26 cellular contexts compared by ENCODE assay signal in genomic region chr1:232493869-232494268, GRCh38.
"Had no signal": no experiment of that assay in that cellular context is flagged by ENCODE, and none has a peak within 500 bp of the region (broad histone marks: within the 10 kb centered on the region; RNA-seq: fewer than 3 reads in every experiment).

No MANE protein-coding gene starts in this region.

- H3K27me3 Mint-ChIP-seq: activated T-cell treated with anti-CD3 and anti-CD28 coated beads, Interleukin-2, amount 50 U/mL, for 24 hours; central memory CD8-positive, alpha-beta T cell; IgD-negative memory B cell had no signal

- H3K4me1 ChIP-seq: ascending aorta had no signal

- H3K9me3 ChIP-seq: ascending aorta had no signal

- H3K36me3 Mint-ChIP-seq: activated naive CD8-positive, alpha-beta T cell treated with anti-CD3 and anti-CD28 coated beads, Interleukin-2, amount 10 ng/mL, durations not matched to agents 7 days and 5 days; IgD-negative memory B cell had no signal

- H2AFZ ChIP-seq: PC-9 had no signal

- H3K27ac ChIP-seq: ascending aorta, cardiac muscle cell, PC-9 had no signal

- ATAC-seq: activated CD8-positive, alpha-beta T cell treated with anti-CD3 and anti-CD28 coated beads, Interleukin-2, amount 10 ng/mL, durations not matched to agents 7 days and 5 days had no signal

- H3K4me1 Mint-ChIP-seq: activated CD4-positive, alpha-beta T cell treated with anti-CD3 and anti-CD28 coated beads, Interleukin-2, amount 10 ng/mL, durations not matched to agents 24 days and 14 days; activated naive CD4-positive, alpha-beta T cell treated with anti-CD3 and anti-CD28 coated beads, Interleukin-2, amount 50 U/mL, for 24 hours; activated naive CD8-positive, alpha-beta T cell treated with anti-CD3 and anti-CD28 coated beads, Interleukin-2, amount 10 ng/mL, durations not matched to agents 7 days and 5 days; central memory CD8-positive, alpha-beta T cell; IgD-negative memory B cell had no signal

- H3K27me3 ChIP-seq: ascending aorta, cardiac muscle cell had no signal

- H3K4me3 ChIP-seq: ascending aorta, cardiac muscle cell, PC-9 had no signal

- H3K4me3 Mint-ChIP-seq: activated CD4-positive, alpha-beta T cell treated with anti-CD3 and anti-CD28 coated beads, Interleukin-2, amount 10 ng/mL, durations not matched to agents 24 days and 14 days; activated CD8-positive, alpha-beta T cell treated with anti-CD3 and anti-CD28 coated beads, Interleukin-2, amount 10 ng/mL, durations not matched to agents 7 days and 5 days; activated naive CD4-positive, alpha-beta T cell treated with anti-CD3 and anti-CD28 coated beads, Interleukin-2, amount 50 U/mL, for 24 hours; activated naive CD8-positive, alpha-beta T cell treated with anti-CD3 and anti-CD28 coated beads, Interleukin-2, amount 10 ng/mL, durations not matched to agents 7 days and 5 days; activated T-cell treated with anti-CD3 and anti-CD28 coated beads, Interleukin-2, amount 50 U/mL, for 24 hours; central memory CD8-positive, alpha-beta T cell; IgD-negative memory B cell had no signal

- H3K27ac Mint-ChIP-seq: activated CD4-positive, alpha-beta T cell treated with anti-CD3 and anti-CD28 coated beads, Interleukin-2, amount 10 ng/mL, durations not matched to agents 24 days and 14 days; activated CD8-positive, alpha-beta T cell treated with anti-CD3 and anti-CD28 coated beads, Interleukin-2, amount 10 ng/mL, durations not matched to agents 7 days and 5 days; activated naive CD4-positive, alpha-beta T cell treated with anti-CD3 and anti-CD28 coated beads, Interleukin-2, amount 50 U/mL, for 24 hours; activated naive CD8-positive, alpha-beta T cell treated with anti-CD3 and anti-CD28 coated beads, Interleukin-2, amount 10 ng/mL, durations not matched to agents 7 days and 5 days; activated T-cell treated with anti-CD3 and anti-CD28 coated beads, Interleukin-2, amount 50 U/mL, for 24 hours; activated T-helper 2 cell treated with anti-CD3 and anti-CD28 coated beads, Interferon-gamma antibody, Interleukin-2, Interleukin-4, amounts not matched to agents 10 μg/mL and 5 μg/mL and 100 μg/mL, durations not matched to agents 14 hours and 24 hours and 36 hours; IgD-negative memory B cell had no signal

- DNase-seq: activated CD4-positive, alpha-beta T cell treated with anti-CD3 and anti-CD28 coated beads, Interleukin-2, amount 10 ng/mL, durations not matched to agents 24 days and 14 days; activated CD4-positive, alpha-beta T cell treated with anti-CD3 and anti-CD28 coated beads, Interleukin-2, amount 50 U/mL, for 48 hours; activated CD8-positive, alpha-beta T cell treated with anti-CD3 and anti-CD28 coated beads, Interleukin-2, amount 10 ng/mL, durations not matched to agents 7 days and 5 days; activated gamma-delta T cell; activated naive CD4-positive, alpha-beta T cell treated with Interleukin-2 at 50 U/mL for 16 hours; activated naive CD8-positive, alpha-beta T cell treated with anti-CD3 and anti-CD28 coated beads, Interleukin-2, amount 10 ng/mL, durations not matched to agents 7 days and 5 days; activated T-cell treated with anti-CD3 and anti-CD28 coated beads, Interleukin-2, amount 50 U/mL, for 24 hours; amygdala; Karpas-422; KBM-7; NCI-H1092 treated with DMSO at 0.1 percent for 48 hours; NCI-H187 treated with DMSO at 0.1 percent for 48 hours; NCI-H2171 treated with DMSO at 0.1 percent for 48 hours; NCI-H345; NCI-H526; NK-92 treated with Interleukin-12 subunit alpha and Interleukin-12 subunit beta, amount 100 ng/mL, for 24 hours; PC-9; Right ventricle myocardium superior; SW 1271; T1000 had no signal

- H3K4me2 ChIP-seq: PC-9 had no signal

- H3K9me3 Mint-ChIP-seq: activated CD4-positive, alpha-beta T cell treated with anti-CD3 and anti-CD28 coated beads, Interleukin-2, amount 10 ng/mL, durations not matched to agents 24 days and 14 days; activated naive CD4-positive, alpha-beta T cell treated with anti-CD3 and anti-CD28 coated beads, Interleukin-2, amount 50 U/mL, for 24 hours; activated naive CD8-positive, alpha-beta T cell treated with anti-CD3 and anti-CD28 coated beads, Interleukin-2, amount 10 ng/mL, durations not matched to agents 7 days and 5 days; activated T-cell treated with anti-CD3 and anti-CD28 coated beads, Interleukin-2, amount 50 U/mL, for 24 hours; activated T-helper 2 cell treated with anti-CD3 and anti-CD28 coated beads, Interferon-gamma antibody, Interleukin-2, Interleukin-4, amounts not matched to agents 10 μg/mL and 5 μg/mL and 100 μg/mL, durations not matched to agents 14 hours and 24 hours and 36 hours; central memory CD8-positive, alpha-beta T cell; IgD-negative memory B cell had no signal

- H3K36me3 ChIP-seq: ascending aorta had no signal
